In the genomic region with DNA sequence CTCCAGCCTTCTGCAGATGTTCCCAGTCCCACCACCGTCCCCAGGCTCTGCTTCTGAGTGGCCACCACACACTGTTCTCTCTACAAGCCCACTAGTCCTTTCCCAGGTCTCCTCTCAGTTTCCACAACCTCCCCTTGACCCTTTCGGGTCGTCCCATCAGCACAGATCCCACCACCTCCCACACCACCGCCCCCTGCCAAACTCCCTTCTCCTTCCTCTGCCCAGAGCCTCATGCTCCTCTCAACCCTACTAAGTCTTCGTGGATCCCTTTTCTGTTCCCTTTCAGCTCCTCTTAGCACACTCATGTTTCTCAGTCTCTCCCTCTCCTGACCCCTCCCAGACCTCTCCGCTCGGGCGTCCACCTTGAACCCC, we compare ENCODE assay signal across 2 cellular contexts.
TF ChIP-seq lines count a peak whose summit lies in the region.

No MANE protein-coding gene starts in this region.

TF ChIP-seq in SK-N-SH, 30 proteins besides CTCF, POLR2A, EP300 and RAD21 (continued from another document):
- TF ChIP-seq REST (IDR thresholded peaks at IDR 0.05; ENCODE audit: low read depth, low read length) = no peak
- TF ChIP-seq NRF1 (IDR thresholded peaks at IDR 0.05; ENCODE audit: low read depth, low read length) = no peak
- no peak for TF ChIP-seq POLR2AphosphoS5 (IDR thresholded peaks at IDR 0.05; ENCODE audit: low read depth, low read length)
- no peak for TF ChIP-seq ELF1 (IDR thresholded peaks at IDR 0.05)
- TF ChIP-seq TEAD4 (IDR thresholded peaks at IDR 0.05; ENCODE audit: borderline replicate concordance, insufficient read depth) = no peak
- no peak for TF ChIP-seq ZBTB33 (IDR thresholded peaks at IDR 0.05; ENCODE audit: borderline replicate concordance, low read depth)
- TF ChIP-seq, protein P1, sequence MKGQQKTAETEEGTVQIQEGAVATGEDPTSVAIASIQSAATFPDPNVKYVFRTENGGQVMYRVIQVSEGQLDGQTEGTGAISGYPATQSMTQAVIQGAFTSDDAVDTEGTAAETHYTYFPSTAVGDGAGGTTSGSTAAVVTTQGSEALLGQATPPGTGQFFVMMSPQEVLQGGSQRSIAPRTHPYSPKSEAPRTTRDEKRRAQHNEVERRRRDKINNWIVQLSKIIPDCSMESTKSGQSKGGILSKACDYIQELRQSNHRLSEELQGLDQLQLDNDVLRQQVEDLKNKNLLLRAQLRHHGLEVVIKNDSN (IDR thresholded peaks at IDR 0.05; ENCODE audit: borderline replicate concordance, low read depth) = no peak
- TF ChIP-seq RFX5 (IDR thresholded peaks at IDR 0.05; ENCODE audit: low read length) = no peak
- TF ChIP-seq PBX3 (IDR thresholded peaks at IDR 0.05) = no peak
- TF ChIP-seq EZH2phosphoT487 (IDR thresholded peaks at IDR 0.05; ENCODE audit: borderline replicate concordance, low read depth) = no peak
- TF ChIP-seq, protein P2, sequence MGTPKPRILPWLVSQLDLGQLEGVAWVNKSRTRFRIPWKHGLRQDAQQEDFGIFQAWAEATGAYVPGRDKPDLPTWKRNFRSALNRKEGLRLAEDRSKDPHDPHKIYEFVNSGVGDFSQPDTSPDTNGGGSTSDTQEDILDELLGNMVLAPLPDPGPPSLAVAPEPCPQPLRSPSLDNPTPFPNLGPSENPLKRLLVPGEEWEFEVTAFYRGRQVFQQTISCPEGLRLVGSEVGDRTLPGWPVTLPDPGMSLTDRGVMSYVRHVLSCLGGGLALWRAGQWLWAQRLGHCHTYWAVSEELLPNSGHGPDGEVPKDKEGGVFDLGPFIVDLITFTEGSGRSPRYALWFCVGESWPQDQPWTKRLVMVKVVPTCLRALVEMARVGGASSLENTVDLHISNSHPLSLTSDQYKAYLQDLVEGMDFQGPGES (IDR thresholded peaks at IDR 0.05; ENCODE audit: low read depth, low read length) = no peak

TF ChIP-seq in SK-N-SH treated with all-trans-retinoic acid at 6 μM for 48 hours, 23 proteins besides CTCF, POLR2A, EP300 and RAD21 (continued from another document):
- TF ChIP-seq CSRNP3 (CRISPR knock-in tag; IDR thresholded peaks at IDR 0.05) (no peak), ZNF565 (CRISPR knock-in tag; conservative IDR thresholded peaks at IDR 0.05; ENCODE audit: low read depth) (no peak), POU6F1 (CRISPR knock-in tag; IDR thresholded peaks at IDR 0.05; ENCODE audit: borderline replicate concordance, low read depth) (no peak), ZFP3 (CRISPR knock-in tag; IDR thresholded peaks at IDR 0.05) (no peak), ISL1 (CRISPR knock-in tag; IDR thresholded peaks at IDR 0.05) (no peak), SNAI2 (CRISPR knock-in tag; IDR thresholded peaks at IDR 0.05) (no peak), TCF4 (CRISPR knock-in tag; IDR thresholded peaks at IDR 0.05; ENCODE audit: borderline replicate concordance) (no peak), ARNTL (CRISPR knock-in tag; IDR thresholded peaks at IDR 0.05; ENCODE audit: borderline replicate concordance, low read depth) (no peak), TOX (CRISPR knock-in tag; IDR thresholded peaks at IDR 0.05; ENCODE audit: borderline replicate concordance) (no peak), ZNF70 (CRISPR knock-in tag; IDR thresholded peaks at IDR 0.05) (no peak), OSR1 (CRISPR knock-in tag; IDR thresholded peaks at IDR 0.05) (no peak), BACH2 (CRISPR knock-in tag; IDR thresholded peaks at IDR 0.05; ENCODE audit: borderline replicate concordance) (no peak), ZFP30 (CRISPR knock-in tag; IDR thresholded peaks at IDR 0.05) (no peak)
- TF ChIP-seq, protein P3, sequence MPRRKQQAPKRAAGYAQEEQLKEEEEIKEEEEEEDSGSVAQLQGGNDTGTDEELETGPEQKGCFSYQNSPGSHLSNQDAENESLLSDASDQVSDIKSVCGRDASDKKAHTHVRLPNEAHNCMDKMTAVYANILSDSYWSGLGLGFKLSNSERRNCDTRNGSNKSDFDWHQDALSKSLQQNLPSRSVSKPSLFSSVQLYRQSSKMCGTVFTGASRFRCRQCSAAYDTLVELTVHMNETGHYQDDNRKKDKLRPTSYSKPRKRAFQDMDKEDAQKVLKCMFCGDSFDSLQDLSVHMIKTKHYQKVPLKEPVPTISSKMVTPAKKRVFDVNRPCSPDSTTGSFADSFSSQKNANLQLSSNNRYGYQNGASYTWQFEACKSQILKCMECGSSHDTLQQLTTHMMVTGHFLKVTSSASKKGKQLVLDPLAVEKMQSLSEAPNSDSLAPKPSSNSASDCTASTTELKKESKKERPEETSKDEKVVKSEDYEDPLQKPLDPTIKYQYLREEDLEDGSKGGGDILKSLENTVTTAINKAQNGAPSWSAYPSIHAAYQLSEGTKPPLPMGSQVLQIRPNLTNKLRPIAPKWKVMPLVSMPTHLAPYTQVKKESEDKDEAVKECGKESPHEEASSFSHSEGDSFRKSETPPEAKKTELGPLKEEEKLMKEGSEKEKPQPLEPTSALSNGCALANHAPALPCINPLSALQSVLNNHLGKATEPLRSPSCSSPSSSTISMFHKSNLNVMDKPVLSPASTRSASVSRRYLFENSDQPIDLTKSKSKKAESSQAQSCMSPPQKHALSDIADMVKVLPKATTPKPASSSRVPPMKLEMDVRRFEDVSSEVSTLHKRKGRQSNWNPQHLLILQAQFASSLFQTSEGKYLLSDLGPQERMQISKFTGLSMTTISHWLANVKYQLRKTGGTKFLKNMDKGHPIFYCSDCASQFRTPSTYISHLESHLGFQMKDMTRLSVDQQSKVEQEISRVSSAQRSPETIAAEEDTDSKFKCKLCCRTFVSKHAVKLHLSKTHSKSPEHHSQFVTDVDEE (CRISPR knock-in tag; IDR thresholded peaks at IDR 0.05) = no peak
- TF ChIP-seq, protein P4, sequence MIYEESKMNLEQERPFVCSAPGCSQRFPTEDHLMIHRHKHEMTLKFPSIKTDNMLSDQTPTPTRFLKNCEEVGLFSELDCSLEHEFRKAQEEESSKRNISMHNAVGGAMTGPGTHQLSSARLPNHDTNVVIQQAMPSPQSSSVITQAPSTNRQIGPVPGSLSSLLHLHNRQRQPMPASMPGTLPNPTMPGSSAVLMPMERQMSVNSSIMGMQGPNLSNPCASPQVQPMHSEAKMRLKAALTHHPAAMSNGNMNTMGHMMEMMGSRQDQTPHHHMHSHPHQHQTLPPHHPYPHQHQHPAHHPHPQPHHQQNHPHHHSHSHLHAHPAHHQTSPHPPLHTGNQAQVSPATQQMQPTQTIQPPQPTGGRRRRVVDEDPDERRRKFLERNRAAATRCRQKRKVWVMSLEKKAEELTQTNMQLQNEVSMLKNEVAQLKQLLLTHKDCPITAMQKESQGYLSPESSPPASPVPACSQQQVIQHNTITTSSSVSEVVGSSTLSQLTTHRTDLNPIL (CRISPR knock-in tag; IDR thresholded peaks at IDR 0.05; ENCODE audit: low read depth) = no peak
